Comparison of ENCODE assay signal across 10 cellular contexts in the genomic region with DNA sequence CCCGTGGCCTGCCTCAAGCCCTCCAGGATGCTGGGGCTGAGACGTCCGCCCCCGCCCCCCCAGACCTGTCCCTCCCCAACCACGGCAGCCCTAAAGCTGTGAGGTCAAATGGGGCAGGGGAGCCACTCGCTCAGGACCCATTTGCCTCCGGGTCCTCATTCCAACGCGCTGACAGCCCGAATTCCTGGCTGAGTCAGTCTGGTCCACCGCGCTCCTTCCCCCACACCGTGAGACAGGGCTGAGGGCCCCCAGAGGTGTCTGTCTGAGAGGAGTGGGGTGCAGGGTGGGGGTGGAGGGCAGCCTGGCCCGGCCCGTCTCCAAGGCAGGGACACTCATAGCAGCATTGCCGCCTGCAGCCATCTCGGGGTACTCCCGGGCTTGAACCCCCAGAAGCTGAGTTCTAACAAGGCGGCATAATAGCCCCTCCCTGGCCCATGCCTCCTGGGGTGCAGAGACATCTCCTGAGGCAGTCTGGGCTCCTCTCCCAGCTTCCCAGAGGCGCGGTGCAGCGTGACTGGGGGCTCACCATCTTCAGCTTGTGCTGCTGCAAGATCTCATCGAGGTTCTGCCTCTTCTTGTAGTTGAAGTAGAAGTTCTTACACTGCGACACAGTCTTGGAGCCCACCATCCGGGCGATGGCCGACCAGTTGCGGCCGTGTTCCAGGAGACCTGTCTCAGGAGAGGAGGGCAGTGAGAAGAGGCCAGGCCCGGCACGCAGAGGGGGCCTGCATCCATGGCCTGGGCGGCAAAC.
DNase-seq lines count a peak whose midpoint lies in the region; ATAC-seq and TF ChIP-seq lines count a peak whose summit lies in the region.
"Had no signal": no experiment of that assay in that cellular context is flagged by ENCODE, and none has a peak within 500 bp of the region (broad histone marks: within the 10 kb centered on the region; RNA-seq: fewer than 3 reads in every experiment).

No MANE protein-coding gene starts in this region.

- ATAC-seq in HCT116: peak; percentile 76
- no peak for ATAC-seq in HG03175 (IDR thresholded peaks at IDR 0.05; ENCODE audit: unreplicated experiment)
- ATAC-seq in HG02938 (IDR thresholded peaks at IDR 0.05; ENCODE audit: unreplicated experiment): no peak

- peak overlapping the region; percentile 72 for H3K4me2 ChIP-seq in HCT116 (ENCODE audit: low read length)
- H3K4me2 ChIP-seq in smooth muscle cell: peak overlapping the region; percentile 96

- H4K20me1 ChIP-seq in HCT116 (ENCODE audit: insufficient read depth) (no peaks in the 10 kb centered on the region), smooth muscle cell (ENCODE audit: low read depth) (peaks cover 93% of the 10 kb centered on the region)

- TF ChIP-seq CTCF in HCT116 (IDR thresholded peaks at IDR 0.05 in 2 of 3, conservative IDR thresholded peaks at IDR 0.05 in 1 of 3; ENCODE audit: borderline replicate concordance in 1 of 3, insufficient read depth in 1 of 3, low read depth in 2 of 3, low read length in 2 of 3): no peak
- TF ChIP-seq CTCF in VCaP (conservative IDR thresholded peaks at IDR 0.05): no peak
- no peak for TF ChIP-seq CTCF in foreskin fibroblast (IDR thresholded peaks at IDR 0.05; ENCODE audit: low read depth, low read length)
- TF ChIP-seq CTCF in smooth muscle cell (IDR thresholded peaks at IDR 0.05; ENCODE audit: borderline replicate concordance, insufficient read depth, poor library complexity, severe bottlenecking): no peak

- RAD21 ChIA-PET in HCT116 (lab: Charles Lee; ENCODE audit: low non-redundant PET in 1 of 2, low total read pairs in 2 of 2, uncharacterized antibody in 2 of 2, unreplicated experiment in 2 of 2): no interaction called here

- CTCF ChIA-PET in HCT116 (lab: Charles Lee): interaction anchor here (1.4 kb wide), 1 partner anchor 14 kb away, joined by 4 read pairs; no protein-coding TSS in a partner anchor

- no TSS peak for BruUV-seq in HCT116 (replicated peaks; lab: Mats Ljungman, UMichigan)

- peak overlapping the region; percentile 56 for H3K9ac ChIP-seq in HCT116 (ENCODE audit: low read length)
- H3K9ac ChIP-seq in smooth muscle cell (ENCODE audit: low read depth): peak overlapping the region; percentile 55

- H3K9me3 ChIP-seq in HCT116 (ENCODE audit: control insufficient read depth in 1 of 2, insufficient read depth in 1 of 2, low read depth in 1 of 2, low read length in 2 of 2): no peaks in the 10 kb centered on the region
- no peaks in the 10 kb centered on the region for H3K9me3 ChIP-seq in smooth muscle cell (replicated peaks; ENCODE audit: low read depth)
- H3K9me3 ChIP-seq: suprapubic skin had no signal

- H3K27me3 ChIP-seq in HCT116 (ENCODE audit: insufficient read depth, low read length) (no peaks in the 10 kb centered on the region), smooth muscle cell (ENCODE audit: low read depth) (no peaks in the 10 kb centered on the region)
- H3K27me3 ChIP-seq: suprapubic skin had no signal

- H3K9me2 ChIP-seq in HCT116 (ENCODE audit: insufficient read depth): no peaks in the 10 kb centered on the region

- H2AFZ ChIP-seq in HCT116 (ENCODE audit: low read depth, low read length, poor library complexity, severe bottlenecking) (no peak overlapping the region), smooth muscle cell (ENCODE audit: low read depth) (no peak overlapping the region)

- no peak for DNase-seq in HCT116 (ENCODE audit: low read depth, low spot score)
- peak; percentile 60 to 86 for DNase-seq in foreskin fibroblast
- DNase-seq in smooth muscle cell (lab: John Stamatoyannopoulos, UW; ENCODE audit: unreplicated experiment): no peak
- no peak for DNase-seq in activated CD4-positive, alpha-beta T cell treated with anti-CD3 and anti-CD28 coated beads for 48 hours
- no peak for DNase-seq in NCI-H2196 treated with DMSO at 0.1 percent for 48 hours (lab: John Stamatoyannopoulos, UW; ENCODE audit: unreplicated experiment)
- DNase-seq: activated naive CD4-positive, alpha-beta T cell treated with anti-CD3 and anti-CD28 coated beads, Interleukin-2, amount 50 U/mL, for 16 hours had no signal

- POLR2A ChIA-PET in HCT116 (lab: Charles Lee): no interaction called here

- TF ChIP-seq POLR2A in HCT116 (IDR thresholded peaks at IDR 0.05; ENCODE audit: borderline replicate concordance, extremely low read depth, insufficient read depth, insufficient read length): no peak

- peaks cover 19 to 59% of the 10 kb centered on the region in 2 experiments for H3K4me1 ChIP-seq in HCT116 (ENCODE audit: control insufficient read depth in 1 of 2, insufficient read depth in 2 of 2, low read length in 2 of 2)
- peaks cover 16% of the 10 kb centered on the region for H3K4me1 ChIP-seq in smooth muscle cell (ENCODE audit: low read depth)

- H3K4me3 ChIP-seq in HCT116 (replicated peaks in 1 of 2; ENCODE audit: low read depth in 1 of 2, low read length in 2 of 2) (no peak overlapping the region; a peak in 1 of 4 replicates), foreskin fibroblast (ENCODE audit: low read depth in 1 of 2, low read length in 2 of 2) (peak overlapping the region in 1 of 2 donors; percentile 6), smooth muscle cell (no peak overlapping the region)

- no peak for TF ChIP-seq RAD21 in HCT116 (IDR thresholded peaks at IDR 0.05; ENCODE audit: low read depth)

- H3K79me2 ChIP-seq in HCT116 (ENCODE audit: insufficient read depth, low read length) (no peaks in the 10 kb centered on the region), smooth muscle cell (ENCODE audit: low read depth) (peaks cover 56% of the 10 kb centered on the region)

- 54% methylated on average over 29 of the region's 32 CpGs for WGBS in smooth muscle cell (ENCODE audit: low lambda C conversion rate)

- peaks cover 10% of the 10 kb centered on the region for H3F3A ChIP-seq in smooth muscle cell (ENCODE audit: low read depth)

- H3K27ac ChIP-seq in HCT116 (ENCODE audit: low read depth, low read length): peak overlapping the region; percentile 48
- H3K27ac ChIP-seq in VCaP: peak overlapping the region; percentile 95; the same call in 1 of the 2 replicates
- H3K27ac ChIP-seq in smooth muscle cell (ENCODE audit: low read depth): peak overlapping the region; percentile 83

- H3K36me3 ChIP-seq in HCT116 (ENCODE audit: control insufficient read depth in 1 of 2, insufficient read depth in 2 of 2, low read length in 2 of 2) (peaks cover 0 to 12% of the 10 kb centered on the region in 2 experiments; a peak in 2 of 4 replicates), smooth muscle cell (ENCODE audit: low read depth) (no peaks in the 10 kb centered on the region)

- intact Hi-C loops in HCT116 (cut with micrococcal nuclease): no loop called here

TF ChIP-seq in HCT116, 20 proteins besides CTCF, POLR2A, EP300 and RAD21 (continues in another document):
- TF ChIP-seq FOSL1 (IDR thresholded peaks at IDR 0.05; ENCODE audit: low read depth) (no peak), ELF1 (IDR thresholded peaks at IDR 0.05; ENCODE audit: borderline replicate concordance, low read depth) (no peak), JUND (IDR thresholded peaks at IDR 0.05) (no peak), TCF7L2 (IDR thresholded peaks at IDR 0.05; ENCODE audit: borderline replicate concordance, extremely low read depth, insufficient read depth, insufficient read length) (no peak), POLR2AphosphoS5 (IDR thresholded peaks at IDR 0.05; ENCODE audit: low read depth, low read length) (no peak; the same call in 1 of the 2 replicates), YY1 (IDR thresholded peaks at IDR 0.05; ENCODE audit: extremely low read depth, insufficient replicate concordance, low read depth, low read length) (no peak), CEBPB (IDR thresholded peaks at IDR 0.05; ENCODE audit: low read depth) (no peak), EZH2phosphoT487 (IDR thresholded peaks at IDR 0.05; ENCODE audit: borderline replicate concordance) (no peak), CBX3 (IDR thresholded peaks at IDR 0.05; ENCODE audit: low read depth) (no peak), SP1 (IDR thresholded peaks at IDR 0.05; ENCODE audit: low read depth) (no peak), SRF (IDR thresholded peaks at IDR 0.05; ENCODE audit: low read depth) (no peak), ZNF274 (IDR thresholded peaks at IDR 0.05; ENCODE audit: low read depth, low read length) (no peak), SIN3A (IDR thresholded peaks at IDR 0.05; ENCODE audit: low read depth) (no peak), ZFX (IDR thresholded peaks at IDR 0.05) (no peak), MAX (IDR thresholded peaks at IDR 0.05) (no peak)
- TF ChIP-seq, protein P1, sequence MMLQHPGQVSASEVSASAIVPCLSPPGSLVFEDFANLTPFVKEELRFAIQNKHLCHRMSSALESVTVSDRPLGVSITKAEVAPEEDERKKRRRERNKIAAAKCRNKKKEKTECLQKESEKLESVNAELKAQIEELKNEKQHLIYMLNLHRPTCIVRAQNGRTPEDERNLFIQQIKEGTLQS (IDR thresholded peaks at IDR 0.05): no peak
- TF ChIP-seq, protein P2, sequence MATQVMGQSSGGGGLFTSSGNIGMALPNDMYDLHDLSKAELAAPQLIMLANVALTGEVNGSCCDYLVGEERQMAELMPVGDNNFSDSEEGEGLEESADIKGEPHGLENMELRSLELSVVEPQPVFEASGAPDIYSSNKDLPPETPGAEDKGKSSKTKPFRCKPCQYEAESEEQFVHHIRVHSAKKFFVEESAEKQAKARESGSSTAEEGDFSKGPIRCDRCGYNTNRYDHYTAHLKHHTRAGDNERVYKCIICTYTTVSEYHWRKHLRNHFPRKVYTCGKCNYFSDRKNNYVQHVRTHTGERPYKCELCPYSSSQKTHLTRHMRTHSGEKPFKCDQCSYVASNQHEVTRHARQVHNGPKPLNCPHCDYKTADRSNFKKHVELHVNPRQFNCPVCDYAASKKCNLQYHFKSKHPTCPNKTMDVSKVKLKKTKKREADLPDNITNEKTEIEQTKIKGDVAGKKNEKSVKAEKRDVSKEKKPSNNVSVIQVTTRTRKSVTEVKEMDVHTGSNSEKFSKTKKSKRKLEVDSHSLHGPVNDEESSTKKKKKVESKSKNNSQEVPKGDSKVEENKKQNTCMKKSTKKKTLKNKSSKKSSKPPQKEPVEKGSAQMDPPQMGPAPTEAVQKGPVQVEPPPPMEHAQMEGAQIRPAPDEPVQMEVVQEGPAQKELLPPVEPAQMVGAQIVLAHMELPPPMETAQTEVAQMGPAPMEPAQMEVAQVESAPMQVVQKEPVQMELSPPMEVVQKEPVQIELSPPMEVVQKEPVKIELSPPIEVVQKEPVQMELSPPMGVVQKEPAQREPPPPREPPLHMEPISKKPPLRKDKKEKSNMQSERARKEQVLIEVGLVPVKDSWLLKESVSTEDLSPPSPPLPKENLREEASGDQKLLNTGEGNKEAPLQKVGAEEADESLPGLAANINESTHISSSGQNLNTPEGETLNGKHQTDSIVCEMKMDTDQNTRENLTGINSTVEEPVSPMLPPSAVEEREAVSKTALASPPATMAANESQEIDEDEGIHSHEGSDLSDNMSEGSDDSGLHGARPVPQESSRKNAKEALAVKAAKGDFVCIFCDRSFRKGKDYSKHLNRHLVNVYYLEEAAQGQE (IDR thresholded peaks at IDR 0.05; ENCODE audit: low read depth): no peak

Comparison
In these comparisons a context has a peak if more than half of its experiments do, and no peak if none do; other contexts are left out.
1. DNase-seq: peak in foreskin fibroblast (2 of 2); none in HCT116 (single experiment), smooth muscle cell (single experiment), activated CD4-positive, alpha-beta T cell treated with anti-CD3 and anti-CD28 coated beads for 48 hours (single experiment) and NCI-H2196 treated with DMSO at 0.1 percent for 48 hours (single experiment).
2. Peak in every context shown above with its lines, with median percentiles within 50 percentile points of each other: H3K27ac ChIP-seq.